10 cellular contexts compared by ENCODE assay signal in the genomic region with DNA sequence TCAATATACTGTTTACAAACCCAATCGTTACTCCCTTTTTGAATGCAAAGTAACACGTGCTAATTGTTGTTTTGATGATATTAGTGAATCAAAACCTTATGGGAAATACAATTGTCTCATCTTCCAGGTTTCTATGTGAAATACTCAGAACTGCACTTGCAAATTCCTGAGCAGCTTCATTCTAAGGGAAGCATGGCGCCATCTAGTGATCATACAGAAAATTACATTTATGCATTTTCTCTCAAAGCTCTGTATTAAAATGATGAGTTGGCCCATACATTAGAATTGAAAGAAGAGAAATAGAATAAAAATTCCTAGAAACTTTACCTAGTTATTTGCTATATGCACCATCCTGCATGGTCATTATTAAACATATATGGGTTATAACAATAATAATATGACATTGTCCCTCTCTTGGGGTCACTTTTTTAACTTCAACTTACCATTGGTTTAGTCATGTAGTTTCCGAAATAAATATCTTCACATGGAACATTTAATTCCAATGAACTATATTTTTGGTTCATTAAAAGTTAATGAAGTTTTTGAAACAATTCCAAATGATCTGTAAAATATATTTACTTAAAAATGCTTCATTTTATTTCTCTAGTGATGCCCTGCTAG.
DNase-seq lines count a peak whose midpoint lies in the region; ATAC-seq and TF ChIP-seq lines count a peak whose summit lies in the region.
"Had no signal": no experiment of that assay in that cellular context is flagged by ENCODE, and none has a peak within 500 bp of the region (broad histone marks: within the 10 kb centered on the region; RNA-seq: fewer than 3 reads in every experiment).

No MANE protein-coding gene starts in this region.

- no peaks in the 10 kb centered on the region for H3K9me3 Mint-ChIP-seq in progenitor cell of endocrine pancreas (ENCODE audit: low read depth)
- no peaks in the 10 kb centered on the region for H3K9me3 Mint-ChIP-seq in activated CD4-positive, alpha-beta memory T cell treated with anti-CD3 and anti-CD28 coated beads, Interleukin-2, amount 10 ng/mL, durations not matched to agents 7 days and 5 days
- H3K9me3 Mint-ChIP-seq: central memory CD8-positive, alpha-beta T cell had no signal

- POLR2A ChIA-PET in activated CD4-positive, alpha-beta memory T cell treated with anti-CD3 and anti-CD28 coated beads, Interleukin-2, amount 10 ng/mL, durations not matched to agents 7 days and 5 days (lab: Charles Lee), result no interaction called here

- CTCF ChIA-PET in activated CD4-positive, alpha-beta memory T cell treated with anti-CD3 and anti-CD28 coated beads, Interleukin-2, amount 10 ng/mL, durations not matched to agents 7 days and 5 days (lab: Charles Lee), result interaction anchor here (0.8 to 3.2 kb wide), 12 partner anchors 9 to 486 kb away, joined by 3 to 23 read pairs (median 4); no protein-coding TSS in a partner anchor

- H3K4me3 Mint-ChIP-seq in progenitor cell of endocrine pancreas (ENCODE audit: low read depth), result no peak overlapping the region
- H3K4me3 Mint-ChIP-seq in activated CD4-positive, alpha-beta memory T cell treated with anti-CD3 and anti-CD28 coated beads, Interleukin-2, amount 10 ng/mL, durations not matched to agents 7 days and 5 days, result no peak overlapping the region
- H3K4me3 Mint-ChIP-seq: central memory CD8-positive, alpha-beta T cell; stimulated activated naive B cell treated with anti-CD40 and anti-IgM and Interleukin-4, amounts not matched to agents 10 μg/mL and 1 μg/mL and 100 μg/mL, for 72 hours had no signal

- H3K27me3 Mint-ChIP-seq in progenitor cell of endocrine pancreas, result no peaks in the 10 kb centered on the region
- peaks cover 10% of the 10 kb centered on the region for H3K27me3 Mint-ChIP-seq in activated CD4-positive, alpha-beta memory T cell treated with anti-CD3 and anti-CD28 coated beads, Interleukin-2, amount 10 ng/mL, durations not matched to agents 7 days and 5 days
- H3K27me3 Mint-ChIP-seq: central memory CD8-positive, alpha-beta T cell; stimulated activated naive B cell treated with anti-CD40 and anti-IgM and Interleukin-4, amounts not matched to agents 10 μg/mL and 1 μg/mL and 100 μg/mL, for 72 hours had no signal

- intact Hi-C loops in heart right ventricle (cut with DNase I) (loop anchor here (1.0 to 10.0 kb wide), 13 partner anchors 111 to 489 kb away; no protein-coding TSS in a partner anchor), left ventricle myocardium superior (cut with micrococcal nuclease) (loop anchor here (1.0 to 10.0 kb wide), 3 partner anchors 131 to 283 kb away; no protein-coding TSS in a partner anchor), posterior vena cava (cut with DNase I) (loop anchor here in 1 of 2 donors (10.0 kb wide), 2 partner anchors 131 to 269 kb away; no protein-coding TSS in a partner anchor)

- H3K4me3 ChIP-seq in heart right ventricle (no peak overlapping the region), Karpas-422 (ENCODE audit: low read length) (no peak overlapping the region), fibroblast of mammary gland (ENCODE audit: control insufficient read depth, low read depth, low read length) (no peak overlapping the region)

- no peaks in the 10 kb centered on the region for H3K9me3 ChIP-seq in heart right ventricle
- no peaks in the 10 kb centered on the region for H3K9me3 ChIP-seq in Karpas-422 (ENCODE audit: low read length)

- peaks cover 4% of the 10 kb centered on the region for H4K20me1 ChIP-seq in Karpas-422 (ENCODE audit: insufficient read depth, low read depth, low read length)

- H3K4me1 Mint-ChIP-seq in progenitor cell of endocrine pancreas (ENCODE audit: low read depth), result peaks cover 4% of the 10 kb centered on the region
- no peaks in the 10 kb centered on the region for H3K4me1 Mint-ChIP-seq in activated CD4-positive, alpha-beta memory T cell treated with anti-CD3 and anti-CD28 coated beads, Interleukin-2, amount 10 ng/mL, durations not matched to agents 7 days and 5 days
- H3K4me1 Mint-ChIP-seq: central memory CD8-positive, alpha-beta T cell had no signal

- H3K9me2 ChIP-seq in Karpas-422 (replicated peaks; ENCODE audit: insufficient read depth, low read length), result no peaks in the 10 kb centered on the region

- H3K27ac ChIP-seq in heart right ventricle, result no peak overlapping the region
- no peak overlapping the region for H3K27ac ChIP-seq in Karpas-422 (ENCODE audit: low read length)

- H3K4me1 ChIP-seq in heart right ventricle (no peaks in the 10 kb centered on the region), Karpas-422 (ENCODE audit: low read length) (no peaks in the 10 kb centered on the region)

- H3K9ac ChIP-seq in Karpas-422 (ENCODE audit: low read length), result no peak overlapping the region

- no peaks in the 10 kb centered on the region for H3K36me3 Mint-ChIP-seq in progenitor cell of endocrine pancreas (ENCODE audit: insufficient read depth)
- no peaks in the 10 kb centered on the region for H3K36me3 Mint-ChIP-seq in activated CD4-positive, alpha-beta memory T cell treated with anti-CD3 and anti-CD28 coated beads, Interleukin-2, amount 10 ng/mL, durations not matched to agents 7 days and 5 days (ENCODE audit: low read depth)
- H3K36me3 Mint-ChIP-seq: stimulated activated naive B cell treated with anti-CD40 and anti-IgM and Interleukin-4, amounts not matched to agents 10 μg/mL and 1 μg/mL and 100 μg/mL, for 72 hours had no signal

- peak; percentile 70 to 88 (median 84) for TF ChIP-seq CTCF in heart right ventricle (IDR thresholded peaks at IDR 0.05)
- peak; percentile 71 for TF ChIP-seq CTCF in fibroblast of mammary gland (conservative IDR thresholded peaks at IDR 0.05; ENCODE audit: control insufficient read depth, insufficient read depth, low read depth, low read length)
- TF ChIP-seq CTCF in progenitor cell of endocrine pancreas (IDR thresholded peaks at IDR 0.05; ENCODE audit: unreplicated experiment), result peak; percentile 92

- H3K4me2 ChIP-seq in Karpas-422 (ENCODE audit: low read depth, low read length, poor library complexity, severe bottlenecking), result no peak overlapping the region

- H2AFZ ChIP-seq in Karpas-422 (ENCODE audit: low read length), result no peak overlapping the region

- no peaks in the 10 kb centered on the region for H3K79me2 ChIP-seq in Karpas-422 (ENCODE audit: low read length)

- H3K27me3 ChIP-seq in heart right ventricle (no peaks in the 10 kb centered on the region), Karpas-422 (ENCODE audit: low read length) (no peaks in the 10 kb centered on the region)

- H3K27ac Mint-ChIP-seq in progenitor cell of endocrine pancreas, result no peak overlapping the region
- H3K27ac Mint-ChIP-seq in activated CD4-positive, alpha-beta memory T cell treated with anti-CD3 and anti-CD28 coated beads, Interleukin-2, amount 10 ng/mL, durations not matched to agents 7 days and 5 days, result no peak overlapping the region
- H3K27ac Mint-ChIP-seq: stimulated activated naive B cell treated with anti-CD40 and anti-IgM and Interleukin-4, amounts not matched to agents 10 μg/mL and 1 μg/mL and 100 μg/mL, for 72 hours had no signal

- ATAC-seq in heart right ventricle (no peak), left ventricle myocardium superior (no peak)

- 23% methylated on average over 4 of the region's 4 CpGs for WGBS in heart right ventricle, 2 donors

- H3K36me3 ChIP-seq in heart right ventricle (no peaks in the 10 kb centered on the region), Karpas-422 (ENCODE audit: insufficient read depth, low read length) (no peaks in the 10 kb centered on the region)

- DNase-seq in heart right ventricle (no peak), left ventricle myocardium superior (no peak), Karpas-422 (peak; percentile 78), RPMI8226 (peak; percentile 75), fibroblast of mammary gland (ENCODE audit: low read depth) (peak; percentile 61), progenitor cell of endocrine pancreas (ENCODE audit: low spot score, unreplicated experiment) (no peak), posterior vena cava (ENCODE audit: low spot score) (no peak)
- no peak for DNase-seq in activated CD4-positive, alpha-beta memory T cell treated with anti-CD3 and anti-CD28 coated beads, Interleukin-2, amount 10 ng/mL, durations not matched to agents 7 days and 5 days
- DNase-seq: stimulated activated naive B cell treated with anti-CD40 and anti-IgM and Interleukin-4, amounts not matched to agents 10 μg/mL and 1 μg/mL and 100 μg/mL, for 72 hours had no signal

Comparison
In these comparisons a context has a peak if more than half of its experiments do, and no peak if none do; other contexts are left out.
1. DNase-seq: peak in Karpas-422 (single experiment), RPMI8226 (single experiment) and fibroblast of mammary gland (single experiment); none in heart right ventricle (0 of 2), left ventricle myocardium superior (single experiment), progenitor cell of endocrine pancreas (single experiment), posterior vena cava (single experiment) and activated CD4-positive, alpha-beta memory T cell treated with anti-CD3 and anti-CD28 coated beads, Interleukin-2, amount 10 ng/mL, durations not matched to agents 7 days and 5 days (single experiment).
2. Peak in every context shown above with its lines, with median percentiles within 50 percentile points of each other: CTCF ChIP-seq.